In genomic region chr5:8865686-8866374, GRCh38 we compare ENCODE assay signal across 19 cellular contexts.
DNase-seq lines count a peak whose midpoint lies in the region; ATAC-seq and TF ChIP-seq lines count a peak whose summit lies in the region.
"Had no signal": no experiment of that assay in that cellular context is flagged by ENCODE, and none has a peak within 500 bp of the region (broad histone marks: within the 10 kb centered on the region; RNA-seq: fewer than 3 reads in every experiment).

No MANE protein-coding gene starts in this region.

- H4K8ac ChIP-seq in IMR-90 (ENCODE audit: low read depth in 2 of 2, low read length in 2 of 2) = no peak overlapping the region

- TF ChIP-seq RAD21 in IMR-90 (IDR thresholded peaks at IDR 0.05; ENCODE audit: low read length) (no peak), neural cell (conservative IDR thresholded peaks at IDR 0.05) (no peak)

- ATAC-seq in IMR-90 (ENCODE audit: low read depth) = no peak
- ATAC-seq: CD8-positive, alpha-beta T cell; SK-N-SH treated with all-trans-retinoic acid at 6 μM for 48 hours had no signal

- no peak for TF ChIP-seq CTCF in IMR-90 (conservative IDR thresholded peaks at IDR 0.05; ENCODE audit: low read depth, low read length)
- TF ChIP-seq CTCF in neural cell (IDR thresholded peaks at IDR 0.05; ENCODE audit: poor library complexity, severe bottlenecking) = no peak

- H3K4me1 ChIP-seq in IMR-90 (ENCODE audit: control insufficient read depth, insufficient read depth, low read length) = no peaks in the 10 kb centered on the region
- H3K4me1 ChIP-seq: BLaER1 treated with 17β-estradiol and CSF1 and Interleukin-3, amounts not matched to agents 10 nM and 100 nM had no signal

- WGBS in IMR-90 (ENCODE audit: extremely low coverage in 2 of 2, insufficient read length in 1 of 2), 2 experiments = no CpG with 5 or more reads among the region's 7 CpGs

- CTCF ChIA-PET in IMR-90 (lab: Yijun Ruan, JAX) = interaction anchor here (0.7 kb wide), 1 partner anchor 611 kb away, joined by 3 read pairs; no protein-coding TSS in a partner anchor

- H4K20me1 ChIP-seq in IMR-90 (ENCODE audit: insufficient read depth, low read length) (no peaks in the 10 kb centered on the region), neural cell (ENCODE audit: insufficient read depth) (no peaks in the 10 kb centered on the region)
- H4K20me1 ChIP-seq: BLaER1 treated with 17β-estradiol and CSF1 and Interleukin-3, amounts not matched to agents 10 nM and 100 nM had no signal

- H3K79me2 ChIP-seq in neural cell (replicated peaks; ENCODE audit: insufficient read depth, low read length) = no peaks in the 10 kb centered on the region

- no peak overlapping the region for H2BK120ac ChIP-seq in IMR-90 (ENCODE audit: low read depth, low read length)

- no peaks in the 10 kb centered on the region for H3K27me3 ChIP-seq in IMR-90 (ENCODE audit: control insufficient read depth, insufficient read depth, low read length)
- H3K27me3 ChIP-seq in neural cell (ENCODE audit: insufficient read depth, low read depth, low read length) = no peaks in the 10 kb centered on the region
- H3K27me3 ChIP-seq: BLaER1 treated with 17β-estradiol and CSF1 and Interleukin-3, amounts not matched to agents 10 nM and 100 nM had no signal

- H3K4ac ChIP-seq in IMR-90 (ENCODE audit: low read depth, low read length) = no peak overlapping the region

- H3K14ac ChIP-seq in IMR-90 (replicated peaks; ENCODE audit: low read depth, low read length) = no peak overlapping the region

- H3K4me3 ChIP-seq in IMR-90 (ENCODE audit: insufficient read depth, low read depth, low read length) (no peak overlapping the region), neural cell (ENCODE audit: low read length) (no peak overlapping the region)
- H3K4me3 ChIP-seq: BLaER1 treated with 17β-estradiol and CSF1 and Interleukin-3, amounts not matched to agents 10 nM and 100 nM had no signal

- no peak overlapping the region for H3K9ac ChIP-seq in IMR-90 (ENCODE audit: low read depth, low read length)
- no peak overlapping the region for H3K9ac ChIP-seq in neural cell (ENCODE audit: low read length)
- H3K9ac ChIP-seq: BLaER1 treated with 17β-estradiol and CSF1 and Interleukin-3, amounts not matched to agents 10 nM and 100 nM had no signal

- H3F3A ChIP-seq in neural cell (ENCODE audit: insufficient read depth, low read length, poor library complexity, severe bottlenecking) = no peaks in the 10 kb centered on the region

- in situ Hi-C loops in IMR-90 (cut with MboI; ENCODE audit: low sequenced_read_pairs) = no loop called here

- no peak overlapping the region for H3K56ac ChIP-seq in IMR-90 (ENCODE audit: extremely low read depth, insufficient read depth, low read length)

- intact Hi-C loops in IMR-90 (cut with micrococcal nuclease) = no loop called here

- TF ChIP-seq EP300 in neural cell (conservative IDR thresholded peaks at IDR 0.05; ENCODE audit: poor library complexity, severe bottlenecking) = no peak

- H3K23ac ChIP-seq in IMR-90 (ENCODE audit: low read depth, low read length) = no peak overlapping the region; the same call in 1 of the 2 replicates

- no peak overlapping the region for H4K5ac ChIP-seq in IMR-90 (ENCODE audit: low read depth, low read length)

- no peak for TF ChIP-seq POLR2A in IMR-90 (IDR thresholded peaks at IDR 0.05; ENCODE audit: low read depth, low read length)

- no peak overlapping the region for H4K91ac ChIP-seq in IMR-90 (ENCODE audit: insufficient read depth, low read depth, low read length)

- no peaks in the 10 kb centered on the region for H3K9me3 ChIP-seq in IMR-90 (ENCODE audit: control insufficient read depth, insufficient read depth, low read length)
- no peaks in the 10 kb centered on the region for H3K9me3 ChIP-seq in neural cell (ENCODE audit: low read length)

- H3K27ac ChIP-seq in IMR-90 (ENCODE audit: insufficient read depth, low read length) (no peak overlapping the region), caudate nucleus (ENCODE audit: low read depth, low read length) (peak overlapping the region; percentile 56), neural cell (ENCODE audit: low read length) (peak overlapping the region; percentile 2)
- H3K27ac ChIP-seq: BLaER1 treated with 17β-estradiol and CSF1 and Interleukin-3, amounts not matched to agents 10 nM and 100 nM; HL-60 had no signal

- H3K9me2 ChIP-seq in neural cell (ENCODE audit: insufficient read depth, low read length) = no peaks in the 10 kb centered on the region

- no TSS peak for BruUV-seq in IMR-90 (replicated peaks; lab: Mats Ljungman, UMichigan)

- no peak overlapping the region for H3K18ac ChIP-seq in IMR-90 (ENCODE audit: low read depth, low read length)

- peak overlapping the region; percentile 44 for H2AFZ ChIP-seq in IMR-90 (replicated peaks; ENCODE audit: low read length, poor library complexity)
- H2AFZ ChIP-seq in neural cell (ENCODE audit: low read depth, low read length) = peak overlapping the region; percentile 24

- no peak overlapping the region for H2BK15ac ChIP-seq in IMR-90 (ENCODE audit: low read depth, low read length)

- H3K4me2 ChIP-seq in IMR-90 (ENCODE audit: low read depth, low read length) = no peak overlapping the region
- H3K4me2 ChIP-seq in neural cell (ENCODE audit: low read length) = no peak overlapping the region
- H3K4me2 ChIP-seq: BLaER1 treated with 17β-estradiol and CSF1 and Interleukin-3, amounts not matched to agents 10 nM and 100 nM had no signal

- no peak overlapping the region for H2AK5ac ChIP-seq in IMR-90 (ENCODE audit: low read depth, low read length)

- H3K36me3 ChIP-seq in IMR-90 (ENCODE audit: control insufficient read depth, insufficient read depth, low read length) (no peaks in the 10 kb centered on the region), neural cell (ENCODE audit: insufficient read depth, low read length) (no peaks in the 10 kb centered on the region)
- H3K36me3 ChIP-seq: BLaER1 treated with 17β-estradiol and CSF1 and Interleukin-3, amounts not matched to agents 10 nM and 100 nM had no signal

- H3K79me1 ChIP-seq in IMR-90 (ENCODE audit: low read depth in 1 of 2, low read length in 2 of 2) = no peaks in the 10 kb centered on the region

- dilution Hi-C loops in IMR-90 (cut with HindIII; ENCODE audit: low sequenced_read_pairs, unreplicated experiment) = no loop called here

- no peak overlapping the region for H2BK20ac ChIP-seq in IMR-90 (ENCODE audit: low read depth, low read length)

- DNase-seq in IMR-90 = no peak
- DNase-seq in caudate nucleus (lab: John Stamatoyannopoulos, UW) = no peak
- DNase-seq in NCI-H128 (lab: John Stamatoyannopoulos, UW; ENCODE audit: unreplicated experiment) = no peak
- no peak for DNase-seq in NCI-H146 (lab: John Stamatoyannopoulos, UW)
- DNase-seq in NCI-H446 treated with DMSO at 0.1 percent for 48 hours (lab: John Stamatoyannopoulos, UW) = no peak
- DNase-seq in NCI-H524 treated with DMSO at 0.1 percent for 48 hours (lab: John Stamatoyannopoulos, UW) = no peak
- DNase-seq: Calu3; CD8-positive, alpha-beta T cell; DMS53; H9; NCI-H1436; NCI-H2081; NCI-H748 treated with DMSO at 0.1 percent for 48 hours; OCI-M1; SHP77 treated with DMSO at 0.1 percent for 48 hours had no signal

- POLR2A ChIA-PET in IMR-90 (lab: Charles Lee; ENCODE audit: unreplicated experiment) = no interaction called here

- H3K9me1 ChIP-seq in IMR-90 (ENCODE audit: insufficient read depth, low read length) = no peaks in the 10 kb centered on the region

- no peak overlapping the region for H2BK5ac ChIP-seq in IMR-90 (ENCODE audit: low read depth, low read length, poor library complexity, severe bottlenecking)

- H2AK9ac ChIP-seq in IMR-90 (replicated peaks; ENCODE audit: low read depth, low read length, poor library complexity) = no peak overlapping the region

TF ChIP-seq in IMR-90, 13 proteins besides CTCF, POLR2A, EP300 and RAD21 (continues in another document):
- TF ChIP-seq SMC3 (IDR thresholded peaks at IDR 0.05; ENCODE audit: low read depth, low read length) = no peak
- no peak for TF ChIP-seq MAZ (IDR thresholded peaks at IDR 0.05; ENCODE audit: borderline replicate concordance, low read depth, low read length)
- TF ChIP-seq, protein P1, sequence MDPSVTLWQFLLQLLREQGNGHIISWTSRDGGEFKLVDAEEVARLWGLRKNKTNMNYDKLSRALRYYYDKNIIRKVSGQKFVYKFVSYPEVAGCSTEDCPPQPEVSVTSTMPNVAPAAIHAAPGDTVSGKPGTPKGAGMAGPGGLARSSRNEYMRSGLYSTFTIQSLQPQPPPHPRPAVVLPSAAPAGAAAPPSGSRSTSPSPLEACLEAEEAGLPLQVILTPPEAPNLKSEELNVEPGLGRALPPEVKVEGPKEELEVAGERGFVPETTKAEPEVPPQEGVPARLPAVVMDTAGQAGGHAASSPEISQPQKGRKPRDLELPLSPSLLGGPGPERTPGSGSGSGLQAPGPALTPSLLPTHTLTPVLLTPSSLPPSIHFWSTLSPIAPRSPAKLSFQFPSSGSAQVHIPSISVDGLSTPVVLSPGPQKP (IDR thresholded peaks at IDR 0.05; ENCODE audit: borderline replicate concordance, low read depth, low read length) = no peak
- TF ChIP-seq RFX5 (IDR thresholded peaks at IDR 0.05; ENCODE audit: low read depth, low read length) = no peak

TF ChIP-seq in neural cell, 6 proteins besides CTCF, POLR2A, EP300 and RAD21 (continues in another document):
- TF ChIP-seq EZH2 (IDR thresholded peaks at IDR 0.05; ENCODE audit: borderline replicate concordance, insufficient read depth, low read length, poor library complexity, severe bottlenecking) = no peak
- TF ChIP-seq POLR2AphosphoS5 (IDR thresholded peaks at IDR 0.05) = no peak
- TF ChIP-seq TAF1 (IDR thresholded peaks at IDR 0.05; ENCODE audit: low read depth) = no peak
- TF ChIP-seq MXI1 (conservative IDR thresholded peaks at IDR 0.05; ENCODE audit: poor library complexity, severe bottlenecking) = no peak
- no peak for TF ChIP-seq SMC3 (conservative IDR thresholded peaks at IDR 0.05; ENCODE audit: poor library complexity)
